In genomic region chr12:103560604-103561101, GRCh38 we compare ENCODE assay signal across 11 cellular contexts. TPM values are rescaled to one million over a fixed set of nuclear protein-coding genes. Genes with fewer than 3 reads are reported as not detected.
DNase-seq lines count a peak whose midpoint lies in the region; ATAC-seq and TF ChIP-seq lines count a peak whose summit lies in the region.
"Had no signal": no experiment of that assay in that cellular context is flagged by ENCODE, and none has a peak within 500 bp of the region (broad histone marks: within the 10 kb centered on the region; RNA-seq: fewer than 3 reads in every experiment).

No MANE protein-coding gene starts in this region.

- ATAC-seq in activated CD4-positive, CD25-positive, alpha-beta regulatory T cell treated with anti-CD3 and anti-CD28 coated beads, Interleukin-2, amount 50 U/mL, for 24 hours, result peak; percentile 30 to 35
- ATAC-seq in GM21526 (IDR thresholded peaks at IDR 0.05; ENCODE audit: low FRiP score, unreplicated experiment), result no peak
- ATAC-seq: GM12878 had no signal

- in situ Hi-C loops in SK-MEL-5 (cut with HindIII; ENCODE audit: low pct_unique_long_range_greater_than_20kb, low sequenced_read_pairs), result no loop called here

- DNase-seq in activated CD4-positive, CD25-positive, alpha-beta regulatory T cell (lab: John Stamatoyannopoulos, UW), result no peak
- DNase-seq in SK-MEL-5 (ENCODE audit: low read depth, low spot score) (peak; percentile 5), fibroblast of villous mesenchyme (ENCODE audit: low read depth) (peak; percentile 92), stromal cell of bone marrow (ENCODE audit: low read depth) (peak; percentile 95), NCI-H1417 (lab: John Stamatoyannopoulos, UW) (no peak), NCI-H2107 (lab: John Stamatoyannopoulos, UW) (no peak)
- DNase-seq: activated T-cell treated with anti-CD3 and anti-CD28 coated beads, Interleukin-2, amount 50 U/mL, for 24 hours; sigmoid colon had no signal

- TF ChIP-seq CTCF in fibroblast of villous mesenchyme (IDR thresholded peaks at IDR 0.05; ENCODE audit: insufficient read depth, low read depth, low read length), result no peak

- no peak overlapping the region for H3K4me3 ChIP-seq in fibroblast of villous mesenchyme (ENCODE audit: low read depth, low read length)
- H3K4me3 ChIP-seq: GM12878, sigmoid colon had no signal

RNA-seq across cellular contexts. Expression of gene STAB2, which starts 26.4 kb away (rescaled TPM):
- total RNA-seq in SK-MEL-5 (2014; rRNA removed; shearing (Covaris generic)), result not detected in 2 replicates
- not detected in 2 replicates for polyA plus RNA-seq in SK-MEL-5 (2015; cell fraction: cytosol; rRNA removed)
- not detected in 2 replicates for polyA plus RNA-seq in SK-MEL-5 (2015; cell fraction: nucleus; rRNA removed)
- not detected in 2 replicates for total RNA-seq in fibroblast of villous mesenchyme
- total RNA-seq: GM12878 had no signal

Comparison
In these comparisons a context has a peak if more than half of its experiments do, and no peak if none do; other contexts are left out.
1. DNase-seq: peak in SK-MEL-5 (single experiment), fibroblast of villous mesenchyme (single experiment) and stromal cell of bone marrow (single experiment); none in activated CD4-positive, CD25-positive, alpha-beta regulatory T cell (0 of 4), NCI-H1417 (0 of 3) and NCI-H2107 (single experiment).